ENCODE assay signal across 8 cellular contexts in the genomic region with DNA sequence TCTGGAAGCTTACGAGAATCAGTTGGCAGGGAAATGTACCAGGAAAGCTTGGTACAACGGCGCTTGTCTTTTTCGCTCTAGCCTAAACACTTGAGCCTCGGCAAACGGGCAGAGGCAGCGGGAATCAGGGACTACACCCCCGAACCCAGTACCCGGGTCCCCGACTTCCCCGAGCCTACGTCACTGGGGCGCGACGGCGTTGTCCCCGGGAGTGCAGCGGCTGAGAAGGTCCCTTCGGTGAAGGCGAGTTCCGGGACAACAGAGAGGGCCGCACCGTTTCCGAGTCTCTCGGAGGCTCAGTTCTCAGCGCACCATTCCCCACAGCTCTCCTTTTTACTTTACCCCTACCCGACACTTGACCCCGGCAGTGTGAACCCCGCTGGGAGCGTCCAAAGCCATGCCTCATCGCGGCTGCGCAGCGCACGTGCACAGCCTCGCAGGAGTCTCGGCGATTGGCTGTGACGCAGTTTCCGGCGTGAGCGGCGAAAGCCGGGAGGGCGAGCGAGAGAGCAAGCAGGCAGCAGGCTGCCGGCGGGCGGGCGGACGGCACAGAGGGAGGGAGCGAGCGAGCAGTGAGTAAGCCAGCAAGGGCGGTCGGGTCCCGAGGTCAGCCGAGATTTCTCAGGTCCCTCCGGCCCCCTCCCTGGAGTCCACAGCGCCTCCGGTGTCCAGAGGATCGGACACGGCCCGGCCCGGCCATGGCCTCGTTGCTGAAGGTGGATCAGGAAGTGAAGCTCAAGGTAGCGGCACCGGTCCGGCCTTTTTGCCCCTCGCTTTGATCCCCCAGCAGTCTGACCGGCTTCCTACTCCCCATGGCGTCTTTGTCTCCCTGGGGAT. TPM values are rescaled to one million over a fixed set of nuclear protein-coding genes. Genes with fewer than 3 reads are reported as not detected.
DNase-seq lines count a peak whose midpoint lies in the region; ATAC-seq and TF ChIP-seq lines count a peak whose summit lies in the region.

A gene with protein sequence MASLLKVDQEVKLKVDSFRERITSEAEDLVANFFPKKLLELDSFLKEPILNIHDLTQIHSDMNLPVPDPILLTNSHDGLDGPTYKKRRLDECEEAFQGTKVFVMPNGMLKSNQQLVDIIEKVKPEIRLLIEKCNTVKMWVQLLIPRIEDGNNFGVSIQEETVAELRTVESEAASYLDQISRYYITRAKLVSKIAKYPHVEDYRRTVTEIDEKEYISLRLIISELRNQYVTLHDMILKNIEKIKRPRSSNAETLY (plus strand): TSS at position 464 of the 837 bp plus-strand sequence. CDS start 235 bp downstream, at position 699.

- TF ChIP-seq CTCF in GM13977 (IDR thresholded peaks at IDR 0.05; ENCODE audit: extremely low read depth, insufficient read depth, missing control alignments) (no peak), vagina (IDR thresholded peaks at IDR 0.05) (no peak)

- H3K9me3 ChIP-seq in right cardiac atrium (ENCODE audit: control insufficient read depth, low read length) (no peaks in the 10 kb centered on the region), vagina (no peaks in the 10 kb centered on the region)

- H3K27me3 ChIP-seq in right cardiac atrium (ENCODE audit: control insufficient read depth, insufficient read depth) (no peaks in the 10 kb centered on the region), rectal smooth muscle tissue (ENCODE audit: control insufficient read depth, insufficient read depth, low read length) (no peaks in the 10 kb centered on the region), vagina (no peaks in the 10 kb centered on the region)

- ATAC-seq in HG02870 (IDR thresholded peaks at IDR 0.05; ENCODE audit: unreplicated experiment) (peak; percentile 78), right cardiac atrium (peak; percentile 96)

- peak within 1 kb of the TSS; percentile 84 for H3K4me3 ChIP-seq in right cardiac atrium (ENCODE audit: low read length)
- H3K4me3 ChIP-seq in rectal smooth muscle tissue (ENCODE audit: low read length) = peak within 1 kb of the TSS; percentile 85
- peak within 1 kb of the TSS; percentile 90 to 98 for H3K4me3 ChIP-seq in vagina

- H3K36me3 ChIP-seq in rectal smooth muscle tissue (ENCODE audit: control insufficient read depth, insufficient read depth, low read length) = peaks cover 13% of the 10 kb centered on the region
- peaks cover 0 to 26% of the 10 kb centered on the region in 2 donors for H3K36me3 ChIP-seq in vagina

- intact Hi-C loops in T-helper 2 cell treated with Interferon-gamma antibody and Interleukin-4, amounts not matched to agents 100 ng/mL and 5 ng/mL, for 36 hours (cut with micrococcal nuclease) = loop anchor here (1.0 kb wide), 2 partner anchors 9 to 165 kb away; a partner anchor contains a TSS
- intact Hi-C loops in right cardiac atrium (cut with DNase I) = no loop called here
- intact Hi-C loops in vagina (cut with DNase I) = no loop called here

- peak within 1 kb of the TSS; percentile 89 for H3K27ac ChIP-seq in right cardiac atrium (ENCODE audit: low read length)
- peak within 1 kb of the TSS; percentile 94 for H3K27ac ChIP-seq in rectal smooth muscle tissue (ENCODE audit: low read depth, low read length)
- peak within 1 kb of the TSS; percentile 88 for H3K27ac ChIP-seq in vagina

- DNase-seq in GM13977 (ENCODE audit: low spot score) = peak; percentile 92
- peak; percentile 75 for DNase-seq in NCI-H1694 (lab: John Stamatoyannopoulos, UW)
- DNase-seq in anterior cingulate cortex (lab: John Stamatoyannopoulos, UW) = peak; percentile 41 to 99 (median 91)
- peak; percentile 93 to 97 (median 96) for DNase-seq in right cardiac atrium
- no peak for DNase-seq in vagina (ENCODE audit: extremely low spot score in 2 of 2)

- TF ChIP-seq POLR2A in vagina (IDR thresholded peaks at IDR 0.05) = peak in 1 of 2 donors; percentile 78

- H3K9ac ChIP-seq in rectal smooth muscle tissue (ENCODE audit: low read length) = peak within 1 kb of the TSS; percentile 94

- in situ Hi-C loops in GM13977 (cut with MboI; ENCODE audit: low pct_unique_long_range_greater_than_20kb, low sequenced_read_pairs, unreplicated experiment) = no loop called here

- H3K4me1 ChIP-seq in right cardiac atrium (ENCODE audit: control insufficient read depth, insufficient read depth, low read length) (no peaks in the 10 kb centered on the region), rectal smooth muscle tissue (ENCODE audit: control insufficient read depth, insufficient read depth, low read length) (peaks cover 4% of the 10 kb centered on the region), vagina (peaks cover 21% of the 10 kb centered on the region)

- under 1% methylated on average over 71 of the region's 71 CpGs for WGBS in right cardiac atrium

RNA-seq across cellular contexts. Expression of the gene that starts here (rescaled TPM):
- total RNA-seq in T-helper 2 cell treated with Interferon-gamma antibody and Interleukin-4, amounts not matched to agents 100 ng/mL and 5 ng/mL, for 36 hours = 138 and 142 TPM in 2 replicates
- total RNA-seq in right cardiac atrium (10 to 100 TPM; 61.0 to 82.0 (median 70.1) TPM), vagina (70.0 TPM)
- polyA plus RNA-seq in right cardiac atrium = 57.6 TPM

Comparison
In these comparisons a context has a peak if more than half of its experiments do, and no peak if none do; other contexts are left out.
1. DNase-seq: peak in GM13977 (single experiment), NCI-H1694 (single experiment), anterior cingulate cortex (58 of 58) and right cardiac atrium (3 of 3); none in vagina (0 of 2).
2. Peak in every context shown above with its lines, with median percentiles within 50 percentile points of each other: H3K27ac ChIP-seq and H3K4me3 ChIP-seq.